1 cellular context compared by ENCODE assay signal in the genomic region with DNA sequence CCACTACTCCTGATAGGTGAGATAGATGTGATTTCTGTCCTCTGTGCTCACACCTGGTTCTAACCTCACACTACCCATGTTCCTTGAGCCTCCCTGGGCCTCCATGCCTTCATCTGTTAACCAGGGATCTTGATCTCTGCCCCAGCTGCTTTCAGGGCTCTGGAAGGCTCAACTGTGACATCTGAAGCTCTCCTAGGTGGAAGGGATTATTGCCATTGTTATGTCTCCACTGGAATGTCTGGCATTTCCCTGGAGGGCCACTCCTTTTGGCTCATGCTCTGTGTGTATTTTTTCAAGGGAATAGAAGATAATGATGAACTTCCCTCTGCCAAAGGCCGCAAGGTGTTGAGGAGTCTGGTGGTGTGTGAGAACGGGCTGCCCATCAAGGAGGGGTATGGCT.
TF ChIP-seq lines count a peak whose summit lies in the region.

No MANE protein-coding gene starts in this region.

TF ChIP-seq in IMR-90, 13 proteins besides CTCF, POLR2A, EP300 and RAD21:
- no peak for TF ChIP-seq SMC3 (IDR thresholded peaks at IDR 0.05; ENCODE audit: low read depth, low read length)
